Comparison of ENCODE assay signal across 8 cellular contexts in the genomic region with DNA sequence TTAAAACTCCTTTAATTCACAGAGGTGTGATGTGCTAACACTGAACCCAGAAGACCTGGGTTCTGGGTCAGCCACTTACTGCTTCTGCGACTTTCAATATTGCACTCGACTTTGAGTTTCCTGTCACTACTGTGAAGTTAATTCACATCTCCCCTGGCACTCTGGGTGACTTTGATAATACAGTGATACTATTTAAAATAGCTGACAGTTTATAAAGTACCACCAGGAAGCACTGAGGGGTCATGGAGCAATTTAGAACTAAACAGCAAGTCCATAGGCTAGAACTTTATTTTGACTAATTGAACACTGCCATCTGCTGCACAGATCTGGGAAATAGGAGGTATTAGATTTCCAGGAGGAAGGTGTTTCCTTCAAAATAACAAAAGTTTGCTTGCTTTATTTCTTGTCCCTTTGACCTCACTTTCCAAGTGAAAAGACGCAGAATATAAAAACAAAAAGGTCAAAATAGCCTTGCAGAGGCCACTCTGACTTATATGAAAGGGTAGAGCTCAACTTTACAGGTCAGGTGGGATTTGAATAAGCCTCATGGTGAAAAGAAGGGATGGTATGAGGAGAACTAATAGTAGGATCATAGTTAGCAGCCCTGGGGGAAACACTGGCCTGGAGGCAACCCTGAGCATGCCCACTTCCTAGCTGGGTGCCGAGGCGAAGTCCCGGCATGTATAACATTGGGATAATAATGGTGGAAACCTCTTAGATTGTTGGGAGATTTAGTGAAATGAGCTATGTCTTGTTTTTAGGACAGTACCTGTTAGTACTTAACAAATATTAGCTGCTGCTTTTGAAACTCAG. TPM values are rescaled to one million over a fixed set of nuclear protein-coding genes. Genes with fewer than 3 reads are reported as not detected.
A peak's percentile ranks its signal among the peaks of the same experiment; 100 is the strongest.
DNase-seq lines count a peak whose midpoint lies in the region; ATAC-seq, FAIRE-seq and TF ChIP-seq lines count a peak whose summit lies in the region.

No MANE protein-coding gene starts in this region.

- no peak overlapping the region for H3K27ac ChIP-seq in foreskin keratinocyte

- in situ Hi-C loops in Caki2 (cut with HindIII; ENCODE audit: low pct_unique_long_range_greater_than_20kb, low sequenced_read_pairs), result no loop called here

- ATAC-seq in HG02885 (IDR thresholded peaks at IDR 0.05; ENCODE audit: poor library complexity, unreplicated experiment) (peak; percentile 43), foreskin keratinocyte (peak; percentile 61), GM21526 (IDR thresholded peaks at IDR 0.05; ENCODE audit: low FRiP score, unreplicated experiment) (no peak), HG03439 (IDR thresholded peaks at IDR 0.05; ENCODE audit: unreplicated experiment) (no peak)

- no peak for FAIRE-seq in GM19239 (lab: Jason Lieb, UNC)

- H3K27me3 ChIP-seq in foreskin keratinocyte, result no peaks in the 10 kb centered on the region

- DNase-seq in Caki2 (ENCODE audit: low read depth) (peak; percentile 6), RPMI8226 (peak; percentile 4), foreskin keratinocyte (peak in 1 of 2 donors; percentile 51), renal cortical epithelial cell (ENCODE audit: low read depth) (peak; percentile 36), GM19239 (ENCODE audit: insufficient read length, low spot score) (no peak)

- TF ChIP-seq CTCF in foreskin keratinocyte (conservative IDR thresholded peaks at IDR 0.05), result peak; percentile 89

- H3K4me1 ChIP-seq in foreskin keratinocyte, result no peaks in the 10 kb centered on the region

RNA-seq across cellular contexts. Expression of a gene that starts 53.4 kb away (rescaled TPM):
- 3.7 and 4.7 TPM in 2 replicates for total RNA-seq in Caki2 (2014; rRNA removed; shearing (Covaris generic); ENCODE audit: low replicate concordance)
- total RNA-seq in foreskin keratinocyte (25.1 and 27.0 TPM in 2 replicates), renal cortical epithelial cell (22.2 and 29.6 TPM in 2 replicates)
- 4.2 TPM in 2 replicates for polyA plus RNA-seq in foreskin keratinocyte

Comparison
In these comparisons a context has a peak if more than half of its experiments do, and no peak if none do; other contexts are left out.
1. ATAC-seq: peak in HG02885 (single experiment) and foreskin keratinocyte (single experiment); none in GM21526 (single experiment) and HG03439 (single experiment).